ENCODE assay signal across 19 cellular contexts in genomic region chr3:45515999-45516804, GRCh38.
A peak's percentile ranks its signal among the peaks of the same experiment; 100 is the strongest.
DNase-seq lines count a peak whose midpoint lies in the region; ATAC-seq and TF ChIP-seq lines count a peak whose summit lies in the region.
"Had no signal": no experiment of that assay in that cellular context is flagged by ENCODE, and none has a peak within 500 bp of the region (broad histone marks: within the 10 kb centered on the region; RNA-seq: fewer than 3 reads in every experiment).

No MANE protein-coding gene starts in this region.

- no peaks in the 10 kb centered on the region for H3K27me3 Mint-ChIP-seq in endodermal cell (ENCODE audit: insufficient read depth)
- H3K27me3 Mint-ChIP-seq: CD4-positive, alpha-beta T cell had no signal

- H3K9me3 ChIP-seq in left ventricle myocardium inferior (replicated peaks): no peaks in the 10 kb centered on the region
- H3K9me3 ChIP-seq in endodermal cell (ENCODE audit: control insufficient read depth, low read length): no peaks in the 10 kb centered on the region
- H3K9me3 ChIP-seq in upper lobe of right lung: no peaks in the 10 kb centered on the region
- H3K9me3 ChIP-seq in adrenal gland (replicated peaks in 1 of 3): no peaks in the 10 kb centered on the region

- H3K4me3 Mint-ChIP-seq in endodermal cell: no peak overlapping the region
- H3K4me3 Mint-ChIP-seq: CD4-positive, alpha-beta T cell had no signal

- DNase-seq in left ventricle myocardium inferior: no peak
- no peak for DNase-seq in left ventricle myocardium superior
- DNase-seq in endodermal cell: no peak
- DNase-seq in myocyte (ENCODE audit: low read depth): peak; percentile 22
- DNase-seq in upper lobe of right lung: no peak
- DNase-seq in T1000 (lab: John Stamatoyannopoulos, UW): no peak
- no peak for DNase-seq in DMS114 treated with DMSO at 0.1 percent for 48 hours (lab: John Stamatoyannopoulos, UW; ENCODE audit: unreplicated experiment)
- no peak for DNase-seq in adrenal gland
- DNase-seq: AML-193; Calu3; CD4-positive, alpha-beta T cell; DND-41; GDM1; KBM-7; NCI-H1436 treated with DMSO at 0.1 percent for 48 hours; NCI-H2081 treated with DMSO at 0.1 percent for 48 hours; NCI-H446 had no signal

- H3K9ac ChIP-seq in endodermal cell (ENCODE audit: extremely low read depth, low read length, poor library complexity, severe bottlenecking): no peak overlapping the region

- peaks cover 16% of the 10 kb centered on the region for H3K4me1 ChIP-seq in left ventricle myocardium inferior
- no peaks in the 10 kb centered on the region for H3K4me1 ChIP-seq in endodermal cell (ENCODE audit: control insufficient read depth, insufficient read depth, low read length)
- H3K4me1 ChIP-seq in upper lobe of right lung: peaks cover 21% of the 10 kb centered on the region
- no peaks in the 10 kb centered on the region for H3K4me1 ChIP-seq in adrenal gland (replicated peaks in 1 of 2)

- peaks cover 65% of the 10 kb centered on the region for H3K36me3 Mint-ChIP-seq in endodermal cell (ENCODE audit: low read depth)

- H3K27ac ChIP-seq in left ventricle myocardium inferior (replicated peaks): peak overlapping the region; percentile 11
- peak overlapping the region; percentile 48 for H3K27ac ChIP-seq in endodermal cell (ENCODE audit: low read depth, low read length)
- peak overlapping the region; percentile 70 for H3K27ac ChIP-seq in upper lobe of right lung
- peak overlapping the region in 2 of 5 donors; percentile 31 to 34 for H3K27ac ChIP-seq in adrenal gland
- H3K27ac ChIP-seq: RWPE1 had no signal

- ATAC-seq in left ventricle myocardium superior: no peak
- peak; percentile 55 for ATAC-seq in upper lobe of right lung
- ATAC-seq: HCT116 had no signal

- no peak for TF ChIP-seq POLR2A in adrenal gland (IDR thresholded peaks at IDR 0.05)

- H3K27me3 ChIP-seq in left ventricle myocardium inferior (ENCODE audit: low read depth): no peaks in the 10 kb centered on the region
- H3K27me3 ChIP-seq in endodermal cell (ENCODE audit: control insufficient read depth, insufficient read depth, low read length, poor library complexity, severe bottlenecking): no peaks in the 10 kb centered on the region
- no peaks in the 10 kb centered on the region for H3K27me3 ChIP-seq in upper lobe of right lung
- no peaks in the 10 kb centered on the region for H3K27me3 ChIP-seq in adrenal gland

- no peak for TF ChIP-seq CTCF in left ventricle myocardium inferior (IDR thresholded peaks at IDR 0.05; ENCODE audit: borderline replicate concordance)
- no peak for TF ChIP-seq CTCF in endodermal cell (conservative IDR thresholded peaks at IDR 0.05)
- no peak for TF ChIP-seq CTCF in upper lobe of right lung (IDR thresholded peaks at IDR 0.05)
- TF ChIP-seq CTCF in adrenal gland (IDR thresholded peaks at IDR 0.05): no peak

- no peaks in the 10 kb centered on the region for H3K9me3 Mint-ChIP-seq in endodermal cell
- H3K9me3 Mint-ChIP-seq: CD4-positive, alpha-beta T cell had no signal

- intact Hi-C loops in left ventricle myocardium inferior (cut with micrococcal nuclease): no loop called here
- intact Hi-C loops in left ventricle myocardium superior (cut with micrococcal nuclease): loop anchor here (10.0 kb wide), 1 partner anchor 79 kb away; the partner anchor contains the start of gene LIMD1
- intact Hi-C loops in upper lobe of right lung (cut with DNase I): loop anchor here (5.0 kb wide), 1 partner anchor 151 kb away; no protein-coding TSS in a partner anchor
- intact Hi-C loops in adrenal gland (cut with DNase I): loop anchor here in 1 of 2 donors (10.0 kb wide), 1 partner anchor 79 kb away; the partner anchor contains the start of gene LIMD1

- H3K4me3 ChIP-seq in left ventricle myocardium inferior (no peak overlapping the region), endodermal cell (ENCODE audit: low read length) (no peak overlapping the region), upper lobe of right lung (no peak overlapping the region), adrenal gland (no peak overlapping the region)

- H3K36me3 ChIP-seq in left ventricle myocardium inferior (peaks cover 71% of the 10 kb centered on the region), endodermal cell (ENCODE audit: control insufficient read depth, insufficient read depth, low read length) (peaks cover 65% of the 10 kb centered on the region), upper lobe of right lung (peaks cover 36% of the 10 kb centered on the region), adrenal gland (replicated peaks in 1 of 2) (peaks cover 0 to 28% of the 10 kb centered on the region in 2 donors)

- WGBS in endodermal cell (ENCODE audit: insufficient coverage in 1 of 2, insufficient read length in 1 of 2), 2 experiments: 88 to 94% methylated on average over 12 to 14 of the region's 14 CpGs
- WGBS in adrenal gland, 4 donors: 81 to 85% (median 83%) methylated on average over 12 to 14 of the region's 14 CpGs

- no peaks in the 10 kb centered on the region for H3K4me1 Mint-ChIP-seq in endodermal cell

- no peak overlapping the region for H3K27ac Mint-ChIP-seq in endodermal cell
- H3K27ac Mint-ChIP-seq: CD4-positive, alpha-beta T cell had no signal
